Comparison of ENCODE assay signal across 26 cellular contexts in the genomic region with DNA sequence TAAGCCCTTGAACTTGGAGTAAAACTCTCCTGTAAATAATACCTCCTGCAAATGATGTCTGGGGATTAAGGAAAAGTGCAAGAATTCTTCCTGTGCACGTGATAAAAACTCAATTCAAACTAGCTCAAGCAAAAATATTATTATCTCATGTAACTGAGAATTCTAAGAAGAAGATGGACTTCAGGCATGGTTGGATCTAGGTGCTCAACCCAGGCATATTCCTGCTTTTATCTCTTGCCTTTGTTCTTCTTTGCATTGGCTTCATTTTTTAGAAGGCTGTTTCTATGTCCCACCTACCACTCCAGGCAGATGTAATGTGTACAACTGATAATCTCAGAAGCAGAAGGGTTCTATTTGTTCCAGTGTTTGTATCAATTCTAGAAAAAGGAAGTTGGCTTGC.
"Had no signal": no experiment of that assay in that cellular context is flagged by ENCODE, and none has a peak within 500 bp of the region (broad histone marks: within the 10 kb centered on the region; RNA-seq: fewer than 3 reads in every experiment).

No MANE protein-coding gene starts in this region.

- H3K4me3 ChIP-seq: stomach, suprapubic skin, testis, thoracic aorta, thyroid gland, tibial artery, tibial nerve, transverse colon, upper lobe of left lung, upper lobe of right lung, uterus, vagina had no signal

- H3K4me1 ChIP-seq: testis, upper lobe of left lung, upper lobe of right lung, uterus, vagina had no signal

- H3K27me3 ChIP-seq: suprapubic skin, testis, thyroid gland, tibial artery, tibial nerve, transverse colon, upper lobe of left lung, uterus, vagina had no signal

- ATAC-seq: stimulated activated effector memory CD8-positive, alpha-beta T cell treated with anti-CD3 and anti-CD28 coated beads, Interleukin-12 subunit alpha, Interleukin-12 subunit beta, amount 100 ng/mL, for 72 hours; stimulated activated memory B cell treated with anti-CD40 and anti-IgM and Interleukin-4, amounts not matched to agents 10 μg/mL and 1 μg/mL and 100 μg/mL, for 72 hours; stimulated activated naive B cell treated with anti-CD40 and anti-IgM and Interleukin-4, amounts not matched to agents 10 μg/mL and 1 μg/mL and 100 μg/mL, for 72 hours; stimulated activated naive CD8-positive, alpha-beta T cell treated with anti-CD3 and anti-CD28 coated beads, Interleukin-15, amount 100 ng/mL, for 72 hours; stimulated activated naive CD8-positive, alpha-beta T cell treated with anti-CD3 and anti-CD28 coated beads, Interleukin-15, Interleukin-2, amounts not matched to agents 100 U/mL and 50 U/mL, for 24 hours; upper lobe of right lung had no signal

- H3K9me3 ChIP-seq: stomach, suprapubic skin, testis, thoracic aorta, thyroid gland, tibial artery, tibial nerve, transverse colon, upper lobe of left lung, upper lobe of right lung, uterus, vagina had no signal

- H3K36me3 ChIP-seq: stomach, suprapubic skin, thoracic aorta, thyroid gland, tibial artery, tibial nerve, transverse colon, upper lobe of left lung, upper lobe of right lung, uterus, vagina had no signal

- H3K27ac ChIP-seq: stomach, suprapubic skin, testis, thoracic aorta, thyroid gland, tibial artery, tibial nerve, transverse colon, upper lobe of left lung, upper lobe of right lung, uterus, vagina had no signal

- FAIRE-seq: urothelium cell line had no signal

- DNase-seq: stimulated activated CD4-positive, alpha-beta T cell treated with anti-CD3 and anti-CD28 coated beads, Interleukin-2, amount 100 ng/mL, for 48 hours; stimulated activated CD4-positive, alpha-beta T cell treated with anti-CD3 and anti-CD28 coated beads, Interleukin-4, amount 100 ng/mL, for 1 hour; stimulated activated CD4-positive, alpha-beta T cell treated with anti-CD3 and anti-CD28 coated beads, Interleukin-4, amount 100 ng/mL, for 24 hours; stimulated activated CD4-positive, alpha-beta T cell treated with anti-CD3 and anti-CD28 coated beads, Interleukin-4, amount 100 ng/mL, for 4 hours; stimulated activated CD8-positive, alpha-beta memory T cell treated with anti-CD3 and anti-CD28 coated beads, Interleukin-4, amount 100 ng/mL, for 48 hours; stimulated activated naive B cell treated with anti-CD40 and anti-IgM and Interleukin-4, amounts not matched to agents 10 μg/mL and 1 μg/mL and 100 μg/mL, for 72 hours; stimulated activated naive CD4-positive, alpha-beta T cell; stimulated activated naive CD4-positive, alpha-beta T cell treated with Interleukin-2 at 50 U/mL for 16 hours; stimulated activated naive CD8-positive, alpha-beta T cell treated with anti-CD3 and anti-CD28 coated beads, Interleukin-15, amount 100 ng/mL, for 72 hours; stimulated activated naive CD8-positive, alpha-beta T cell treated with anti-CD3 and anti-CD28 coated beads, Interleukin-15, Interleukin-2, amounts not matched to agents 100 U/mL and 50 U/mL, for 24 hours; stomach; testis; thyroid gland; tibial artery; transverse colon; trophoblast cell; upper lobe of left lung; upper lobe of right lung; uterus had no signal
